ENCODE assay signal across 32 cellular contexts in the genomic region with DNA sequence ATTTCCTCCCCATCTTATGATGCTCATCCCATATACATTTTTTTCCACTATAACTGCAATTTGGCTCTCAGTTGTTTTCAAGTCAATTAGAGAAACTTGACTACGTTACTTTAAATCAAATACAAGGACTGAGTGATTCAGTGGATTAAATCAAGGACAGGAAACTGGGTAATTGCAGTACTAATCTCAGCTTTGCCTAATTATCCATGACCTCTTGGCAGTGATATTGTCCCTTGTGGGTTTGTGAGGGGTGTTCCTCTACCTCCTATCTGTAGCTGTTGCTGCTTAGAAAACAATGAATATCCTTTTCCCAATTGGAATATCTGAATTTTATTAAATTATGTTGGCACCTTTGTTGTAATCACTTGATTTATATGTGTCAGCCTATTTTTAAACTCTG.
DNase-seq lines count a peak whose midpoint lies in the region; ATAC-seq and TF ChIP-seq lines count a peak whose summit lies in the region.
"Had no signal": no experiment of that assay in that cellular context is flagged by ENCODE, and none has a peak within 500 bp of the region (broad histone marks: within the 10 kb centered on the region; RNA-seq: fewer than 3 reads in every experiment).

No MANE protein-coding gene starts in this region.

- no peaks in the 10 kb centered on the region for H4K20me1 ChIP-seq in PC-3 (ENCODE audit: low read length)

- no peak overlapping the region for H3K4me3 Mint-ChIP-seq in activated T-helper 17 cell treated with anti-CD3 and anti-CD28 coated beads, Interleukin-2, amount 50 U/mL, for 72 hours
- no peak overlapping the region for H3K4me3 Mint-ChIP-seq in activated CD8-positive, alpha-beta T cell treated with anti-CD3 and anti-CD28 coated beads, Interleukin-2, amount 10 ng/mL, durations not matched to agents 7 days and 5 days
- H3K4me3 Mint-ChIP-seq: activated CD4-positive, alpha-beta T cell treated with anti-CD3 and anti-CD28 coated beads for 36 hours; activated CD8-positive, alpha-beta T cell treated with anti-CD3 and anti-CD28 coated beads for 36 hours; activated naive CD4-positive, alpha-beta T cell treated with anti-CD3 and anti-CD28 coated beads, Interleukin-2, amount 10 ng/mL, durations not matched to agents 7 days and 5 days; IgD-negative memory B cell; naive B cell had no signal

- H3K36me3 Mint-ChIP-seq in activated T-helper 17 cell treated with anti-CD3 and anti-CD28 coated beads, Interleukin-2, amount 50 U/mL, for 72 hours (ENCODE audit: low read depth): no peaks in the 10 kb centered on the region
- H3K36me3 Mint-ChIP-seq in activated CD8-positive, alpha-beta T cell treated with anti-CD3 and anti-CD28 coated beads, Interleukin-2, amount 10 ng/mL, durations not matched to agents 7 days and 5 days (ENCODE audit: low read depth): no peaks in the 10 kb centered on the region
- H3K36me3 Mint-ChIP-seq: activated naive CD4-positive, alpha-beta T cell treated with anti-CD3 and anti-CD28 coated beads, Interleukin-2, amount 10 ng/mL, durations not matched to agents 7 days and 5 days; IgD-negative memory B cell; naive B cell had no signal

- H2BK5ac ChIP-seq in mesendoderm (ENCODE audit: low read length): no peak overlapping the region

- H3K79me2 ChIP-seq in mesendoderm (ENCODE audit: control insufficient read depth, insufficient read depth, low read length): no peaks in the 10 kb centered on the region
- no peaks in the 10 kb centered on the region for H3K79me2 ChIP-seq in PC-3 (ENCODE audit: low read length)

- BruUV-seq in PC-3 (replicated peaks; lab: Mats Ljungman, UMichigan): no TSS peak

- WGBS in mesendoderm (ENCODE audit: extremely low coverage, insufficient coverage, low lambda C conversion rate): no CpG with 5 or more reads among the region's 1 CpG

- no peak overlapping the region for H4K5ac ChIP-seq in mesendoderm (ENCODE audit: low read length)

- no peak overlapping the region for H3K4me2 ChIP-seq in mesendoderm (ENCODE audit: low read length)
- H3K4me2 ChIP-seq in PC-3 (ENCODE audit: low read length): no peak overlapping the region

- no peak overlapping the region for H3K18ac ChIP-seq in mesendoderm (ENCODE audit: low read length)

- H3K4ac ChIP-seq in mesendoderm (ENCODE audit: low read depth, low read length): no peak overlapping the region

- no peak overlapping the region for H3K4me3 ChIP-seq in mesendoderm (ENCODE audit: low read length)
- H3K4me3 ChIP-seq in PC-3 (ENCODE audit: low read length): no peak overlapping the region
- H3K4me3 ChIP-seq: adrenal gland, body of pancreas, esophagus muscularis mucosa, heart left ventricle, tibial artery, vagina had no signal

- H3K9me3 ChIP-seq in PC-3 (ENCODE audit: low read length): no peaks in the 10 kb centered on the region
- H3K9me3 ChIP-seq: adrenal gland, body of pancreas, esophagus muscularis mucosa, heart left ventricle, tibial artery, vagina had no signal

- no peak overlapping the region for H3K27ac Mint-ChIP-seq in activated T-helper 17 cell treated with anti-CD3 and anti-CD28 coated beads, Interleukin-2, amount 50 U/mL, for 72 hours
- no peak overlapping the region for H3K27ac Mint-ChIP-seq in activated CD8-positive, alpha-beta T cell treated with anti-CD3 and anti-CD28 coated beads, Interleukin-2, amount 10 ng/mL, durations not matched to agents 7 days and 5 days
- H3K27ac Mint-ChIP-seq: activated CD4-positive, alpha-beta T cell treated with anti-CD3 and anti-CD28 coated beads for 36 hours; activated CD8-positive, alpha-beta T cell treated with anti-CD3 and anti-CD28 coated beads for 36 hours; activated naive CD4-positive, alpha-beta T cell treated with anti-CD3 and anti-CD28 coated beads, Interleukin-2, amount 10 ng/mL, durations not matched to agents 7 days and 5 days; IgD-negative memory B cell; naive B cell; progenitor cell of endocrine pancreas had no signal

- H3K4me1 Mint-ChIP-seq in activated T-helper 17 cell treated with anti-CD3 and anti-CD28 coated beads, Interleukin-2, amount 50 U/mL, for 72 hours: no peaks in the 10 kb centered on the region
- H3K4me1 Mint-ChIP-seq in activated CD8-positive, alpha-beta T cell treated with anti-CD3 and anti-CD28 coated beads, Interleukin-2, amount 10 ng/mL, durations not matched to agents 7 days and 5 days (ENCODE audit: low read depth): no peaks in the 10 kb centered on the region
- H3K4me1 Mint-ChIP-seq: activated CD4-positive, alpha-beta T cell treated with anti-CD3 and anti-CD28 coated beads for 36 hours; activated naive CD4-positive, alpha-beta T cell treated with anti-CD3 and anti-CD28 coated beads, Interleukin-2, amount 10 ng/mL, durations not matched to agents 7 days and 5 days; IgD-negative memory B cell; naive B cell had no signal

- no peak overlapping the region for H2AFZ ChIP-seq in PC-3 (ENCODE audit: low read length)

- no peaks in the 10 kb centered on the region for H3K9me3 Mint-ChIP-seq in activated T-helper 17 cell treated with anti-CD3 and anti-CD28 coated beads, Interleukin-2, amount 50 U/mL, for 72 hours
- H3K9me3 Mint-ChIP-seq in activated CD8-positive, alpha-beta T cell treated with anti-CD3 and anti-CD28 coated beads, Interleukin-2, amount 10 ng/mL, durations not matched to agents 7 days and 5 days (ENCODE audit: insufficient read depth): no peaks in the 10 kb centered on the region
- H3K9me3 Mint-ChIP-seq: activated CD8-positive, alpha-beta T cell treated with anti-CD3 and anti-CD28 coated beads for 36 hours; activated naive CD4-positive, alpha-beta T cell treated with anti-CD3 and anti-CD28 coated beads, Interleukin-2, amount 10 ng/mL, durations not matched to agents 7 days and 5 days; IgD-negative memory B cell; naive B cell had no signal

- no peak overlapping the region for H4K8ac ChIP-seq in mesendoderm (ENCODE audit: low read depth, low read length)

- intact Hi-C loops in PC-3 (cut with micrococcal nuclease): no loop called here

- H3F3A ChIP-seq in PC-3 (ENCODE audit: low read length, unreplicated experiment): no peaks in the 10 kb centered on the region

- no peak overlapping the region for H2BK120ac ChIP-seq in mesendoderm (ENCODE audit: low read depth, low read length)

- no peak overlapping the region for H3K56ac ChIP-seq in mesendoderm (ENCODE audit: low read length)

- H3K4me1 ChIP-seq in mesendoderm (ENCODE audit: control insufficient read depth, low read depth, low read length) (no peaks in the 10 kb centered on the region), PC-3 (ENCODE audit: insufficient read depth, low read length) (peaks cover 31% of the 10 kb centered on the region)
- H3K4me1 ChIP-seq: adrenal gland, body of pancreas, esophagus muscularis mucosa, heart left ventricle, tibial artery, vagina had no signal

- no peak overlapping the region for H3K27ac ChIP-seq in mesendoderm (ENCODE audit: low read depth, low read length)
- no peak overlapping the region for H3K27ac ChIP-seq in PC-3 (ENCODE audit: low read length)
- H3K27ac ChIP-seq: adrenal gland, body of pancreas, esophagus muscularis mucosa, heart left ventricle, tibial artery, vagina, VCaP had no signal

- H3K36me3 ChIP-seq in mesendoderm (ENCODE audit: control insufficient read depth, insufficient read depth, low read length) (no peaks in the 10 kb centered on the region), PC-3 (ENCODE audit: low read depth, low read length) (no peaks in the 10 kb centered on the region)
- H3K36me3 ChIP-seq: adrenal gland, esophagus muscularis mucosa, heart left ventricle, tibial artery, vagina had no signal

- H3K27me3 Mint-ChIP-seq in activated T-helper 17 cell treated with anti-CD3 and anti-CD28 coated beads, Interleukin-2, amount 50 U/mL, for 72 hours: peaks cover 10% of the 10 kb centered on the region
- peaks cover 11% of the 10 kb centered on the region for H3K27me3 Mint-ChIP-seq in activated CD8-positive, alpha-beta T cell treated with anti-CD3 and anti-CD28 coated beads, Interleukin-2, amount 10 ng/mL, durations not matched to agents 7 days and 5 days (ENCODE audit: low read depth)
- H3K27me3 Mint-ChIP-seq: progenitor cell of endocrine pancreas had no signal

- ATAC-seq in PC-3: no peak
- no peak for ATAC-seq in activated T-helper 17 cell treated with anti-CD3 and anti-CD28 coated beads, Interleukin-2, amount 50 U/mL, for 72 hours (replicated peaks)
- ATAC-seq in activated CD8-positive, alpha-beta T cell treated with anti-CD3 and anti-CD28 coated beads, Interleukin-2, amount 10 ng/mL, durations not matched to agents 7 days and 5 days: no peak
- ATAC-seq: activated CD4-positive, alpha-beta T cell treated with anti-CD3 and anti-CD28 coated beads for 36 hours; activated CD8-positive, alpha-beta T cell treated with anti-CD3 and anti-CD28 coated beads for 36 hours; body of pancreas; heart left ventricle; sciatic nerve had no signal

- H2AK5ac ChIP-seq in mesendoderm (ENCODE audit: low read length): no peak overlapping the region

- DNase-seq in DMS79 (lab: John Stamatoyannopoulos, UW) (peak; percentile 15), NCI-H1105 treated with DMSO at 0.1 percent for 48 hours (lab: John Stamatoyannopoulos, UW) (peak; percentile 88), NCI-H524 treated with DMSO at 0.1 percent for 48 hours (lab: John Stamatoyannopoulos, UW) (peak; percentile 93), mesendoderm (peak; percentile 46), PC-3 (no peak)
- no peak for DNase-seq in activated CD8-positive, alpha-beta T cell treated with anti-CD3 and anti-CD28 coated beads, Interleukin-2, amount 10 ng/mL, durations not matched to agents 7 days and 5 days
- DNase-seq: activated CD4-positive, alpha-beta T cell treated with anti-CD3 and anti-CD28 coated beads for 36 hours; activated CD8-positive, alpha-beta T cell treated with anti-CD3 and anti-CD28 coated beads for 36 hours; activated naive CD4-positive, alpha-beta T cell treated with anti-CD3 and anti-CD28 coated beads, Interleukin-2, amount 10 ng/mL, durations not matched to agents 7 days and 5 days; adrenal gland; body of pancreas; cerebellar nuclear complex; dermis blood vessel endothelial cell; DND-41; foreskin fibroblast; heart left ventricle; islet precursor cell; midbrain; naive B cell; NCI-H1092; NCI-H526 treated with DMSO at 0.1 percent for 48 hours; stimulated activated CD4-positive, alpha-beta T cell treated with anti-CD3 and anti-CD28 coated beads, Interleukin-12 subunit alpha, Interleukin-12 subunit beta, amount 100 ng/mL, for 4 hours; stimulated activated CD4-positive, alpha-beta T cell treated with anti-CD3 and anti-CD28 coated beads, Interleukin-4, amount 100 ng/mL, for 1 hour; T-helper 9 cell; tibial artery had no signal

- POLR2A ChIA-PET in PC-3 (lab: Charles Lee; ENCODE audit: unreplicated experiment): no interaction called here
- POLR2A ChIA-PET in activated CD8-positive, alpha-beta T cell treated with anti-CD3 and anti-CD28 coated beads, Interleukin-2, amount 10 ng/mL, durations not matched to agents 7 days and 5 days (lab: Charles Lee): no interaction called here

- H3K23ac ChIP-seq in mesendoderm (ENCODE audit: low read length): no peak overlapping the region

- H3K9ac ChIP-seq in mesendoderm (ENCODE audit: low read length) (no peak overlapping the region), PC-3 (ENCODE audit: low read length) (no peak overlapping the region)

- no peak overlapping the region for H2BK15ac ChIP-seq in mesendoderm (replicated peaks; ENCODE audit: low read depth)

- no peaks in the 10 kb centered on the region for H3K79me1 ChIP-seq in mesendoderm (ENCODE audit: low read length)

- no peak for TF ChIP-seq CTCF in PC-3 (conservative IDR thresholded peaks at IDR 0.05; ENCODE audit: low read depth, low read length)

- H3K27me3 ChIP-seq in mesendoderm (ENCODE audit: insufficient read depth, low read length, poor library complexity) (no peaks in the 10 kb centered on the region), PC-3 (ENCODE audit: low read length) (no peaks in the 10 kb centered on the region)
- H3K27me3 ChIP-seq: adrenal gland, body of pancreas, esophagus muscularis mucosa, heart left ventricle, tibial artery, vagina had no signal

- CTCF ChIA-PET in PC-3 (lab: Charles Lee): no interaction called here
- CTCF ChIA-PET in activated CD8-positive, alpha-beta T cell treated with anti-CD3 and anti-CD28 coated beads, Interleukin-2, amount 10 ng/mL, durations not matched to agents 7 days and 5 days (lab: Charles Lee): interaction anchor here (1.5 kb wide), 1 partner anchor 285 kb away, joined by 5 read pairs; no protein-coding TSS in a partner anchor

- no peaks in the 10 kb centered on the region for H3K9me2 ChIP-seq in PC-3 (replicated peaks; ENCODE audit: low read length)

Comparison
In these comparisons a context has a peak if more than half of its experiments do, and no peak if none do; other contexts are left out.
1. DNase-seq: peak in DMS79 (single experiment), NCI-H1105 treated with DMSO at 0.1 percent for 48 hours (single experiment), NCI-H524 treated with DMSO at 0.1 percent for 48 hours (single experiment) and mesendoderm (single experiment); none in PC-3 (single experiment) and activated CD8-positive, alpha-beta T cell treated with anti-CD3 and anti-CD28 coated beads, Interleukin-2, amount 10 ng/mL, durations not matched to agents 7 days and 5 days (single experiment).